Comparison of ENCODE assay signal across 8 cellular contexts in genomic region chr3:101725192-101725889, GRCh38. TPM values are rescaled to one million over a fixed set of nuclear protein-coding genes. Genes with fewer than 3 reads are reported as not detected.
DNase-seq lines count a peak whose midpoint lies in the region; ATAC-seq, FAIRE-seq and TF ChIP-seq lines count a peak whose summit lies in the region.

No MANE protein-coding gene starts in this region.

- TF ChIP-seq CTCF in A549 (IDR thresholded peaks at IDR 0.05) (no peak), foreskin keratinocyte (conservative IDR thresholded peaks at IDR 0.05) (no peak)

- peak in 1 of 2 experiments; percentile 8 for DNase-seq in A549 (ENCODE audit: low read depth in 1 of 2, low spot score in 1 of 2)
- DNase-seq in NT2/D1 (ENCODE audit: low read depth, low spot score), result no peak
- DNase-seq in activated effector memory CD4-positive, alpha-beta T cell treated with Interleukin-2 at 50 U/mL for 16 hours, result peak; percentile 13
- DNase-seq in foreskin keratinocyte, result no peak
- no peak for DNase-seq in occipital lobe (lab: John Stamatoyannopoulos, UW)

- H3K27me3 ChIP-seq in NT2/D1 (ENCODE audit: insufficient read depth, insufficient read length) (no peaks in the 10 kb centered on the region), foreskin keratinocyte (no peaks in the 10 kb centered on the region), neuron (ENCODE audit: insufficient read depth, low read length) (no peaks in the 10 kb centered on the region)

- no peaks in the 10 kb centered on the region for H3K9me3 ChIP-seq in A549
- no peaks in the 10 kb centered on the region for H3K9me3 ChIP-seq in NT2/D1 (ENCODE audit: insufficient read depth, low read length)
- no peaks in the 10 kb centered on the region for H3K9me3 ChIP-seq in neuron (ENCODE audit: low read length)

- peak overlapping the region; percentile 84 for H2AFZ ChIP-seq in neuron (ENCODE audit: low read depth, low read length)

- peak; percentile 22 to 59; a peak in 5 of 6 replicates for ATAC-seq in A549
- ATAC-seq in GM18511 (IDR thresholded peaks at IDR 0.05; ENCODE audit: unreplicated experiment), result peak; percentile 26
- peak; percentile 12 for ATAC-seq in HG03095 (IDR thresholded peaks at IDR 0.05; ENCODE audit: unreplicated experiment)
- ATAC-seq in foreskin keratinocyte, result peak; percentile 2

- peak overlapping the region; percentile 80 for H3K4me3 ChIP-seq in A549
- H3K4me3 ChIP-seq in NT2/D1 (ENCODE audit: insufficient read length, low read depth), result peak overlapping the region; percentile 87
- peak overlapping the region; percentile 96 for H3K4me3 ChIP-seq in neuron (ENCODE audit: low read length)

- TF ChIP-seq RAD21 in A549 (conservative IDR thresholded peaks at IDR 0.05 in 1 of 2, IDR thresholded peaks at IDR 0.05 in 1 of 2), result no peak

- POLR2A ChIA-PET in A549 (lab: Yijun Ruan, JAX), result interaction anchor here (0.5 to 1.6 kb wide), 6 partner anchors 39 to 1232 kb away, joined by 5 to 13 read pairs (median 5); partner anchors contain the start of genes NFKBIZ, NXPE3, PCNP and RPL24

- no peak for FAIRE-seq in A549 (lab: Jason Lieb, UNC)

- H3K4me1 ChIP-seq in A549 (peaks cover 7% of the 10 kb centered on the region), NT2/D1 (ENCODE audit: insufficient read depth, insufficient read length) (no peaks in the 10 kb centered on the region), foreskin keratinocyte (peaks cover 20% of the 10 kb centered on the region), neuron (ENCODE audit: insufficient read depth, low read length) (peaks cover 12% of the 10 kb centered on the region)

- TF ChIP-seq POLR2A in A549 (IDR thresholded peaks at IDR 0.05; ENCODE audit: low read length), result no peak

- TF ChIP-seq EP300 in A549 (IDR thresholded peaks at IDR 0.05), result no peak

- WGBS in A549 (ENCODE audit: missing lambda C conversion rate), result 5% methylated on average over 21 of the region's 21 CpGs

- CTCF ChIA-PET in A549 (lab: Yijun Ruan, JAX), result interaction anchor here (0.9 to 1.6 kb wide), 4 partner anchors 10 to 47 kb away, joined by 3 to 5 read pairs (median 4); no protein-coding TSS in a partner anchor

- H3K9ac ChIP-seq in NT2/D1 (ENCODE audit: insufficient read length, low read depth), result peak overlapping the region; percentile 83

- H3K36me3 ChIP-seq in NT2/D1 (ENCODE audit: insufficient read depth, insufficient read length, low read length) (peaks cover 27% of the 10 kb centered on the region), neuron (ENCODE audit: insufficient read depth, low read length) (peaks cover 30% of the 10 kb centered on the region)

- H3K27ac ChIP-seq in A549 (peak overlapping the region; percentile 78 to 90), foreskin keratinocyte (peak overlapping the region; percentile 43)

- peak overlapping the region; percentile 79 for H3K4me2 ChIP-seq in A549

TF ChIP-seq in A549, 52 proteins besides CTCF, POLR2A, EP300 and RAD21:
- TF ChIP-seq JUN (IDR thresholded peaks at IDR 0.05) (0 out of 5 replicates have a peak, but pooled peaks of 1 of the 2 experiments have one; percentile 3), SREBF2 (IDR thresholded peaks at IDR 0.05) (no peak), PHF8 (IDR thresholded peaks at IDR 0.05; ENCODE audit: borderline replicate concordance, low read depth) (peak; percentile 33; the same call in 1 of the 2 replicates), KDM1A (IDR thresholded peaks at IDR 0.05; ENCODE audit: low read depth) (no peak), CHD4 (IDR thresholded peaks at IDR 0.05; ENCODE audit: borderline replicate concordance) (no peak)

RNA-seq across cellular contexts. Expression of gene CEP97, which starts 0.9 kb away (rescaled TPM):
- 4.0 and 6.7 TPM in 2 replicates for polyA plus RNA-seq in A549 (2011; rRNA removed)
- polyA plus RNA-seq in A549 (2012; cell fraction: cytosol; rRNA removed), result 0.74 and 1.0 TPM in 2 replicates
- 1.0 and 2.2 TPM in 2 replicates for polyA plus RNA-seq in A549 (2012; cell fraction: nucleus; rRNA removed)
- polyA plus RNA-seq in A549 (2017; fragmentation: RNase III; extraction: RNeasy Plus Mini Kit Qiagen cat#74134 plus additional on column Dnase treatment), result 4.6 to 5.2 TPM (median 5.1 TPM) in 3 replicates
- 5.8 TPM in 2 replicates for polyA minus RNA-seq in A549 (2011; rRNA and poly(A)+ RNA removed)
- 11.1 and 12.0 TPM in 2 replicates for total RNA-seq in foreskin keratinocyte
- polyA plus RNA-seq in foreskin keratinocyte, result 1.0 and 1.4 TPM in 2 replicates
- 69.6 TPM for total RNA-seq in occipital lobe

RNA-seq across cellular contexts. Expression of gene RPL24, which starts 38.8 kb away (rescaled TPM):
- polyA plus RNA-seq in A549 (2011; rRNA removed) (1,426 and 1,646 TPM in 2 replicates), A549 (2017; fragmentation: RNase III; extraction: RNeasy Plus Mini Kit Qiagen cat#74134 plus additional on column Dnase treatment) (1,830 to 2,100 TPM (median 1,839 TPM) in 3 replicates), foreskin keratinocyte (1,671 and 1,692 TPM in 2 replicates)
- polyA plus RNA-seq in A549 (2012; cell fraction: cytosol; rRNA removed), result 1,239 and 1,439 TPM in 2 replicates
- 271 and 403 TPM in 2 replicates for polyA plus RNA-seq in A549 (2012; cell fraction: nucleus; rRNA removed)
- polyA minus RNA-seq in A549 (2011; rRNA and poly(A)+ RNA removed), result 291 and 481 TPM in 2 replicates
- total RNA-seq in foreskin keratinocyte (983 and 1,035 TPM in 2 replicates), occipital lobe (2,571 TPM)

RNA-seq across cellular contexts. Expression of gene ZBTB11, which starts 48.4 kb away (rescaled TPM):
- polyA plus RNA-seq in A549 (2011; rRNA removed) (18.8 and 24.3 TPM in 2 replicates), A549 (2017; fragmentation: RNase III; extraction: RNeasy Plus Mini Kit Qiagen cat#74134 plus additional on column Dnase treatment) (11.3 to 12.0 TPM (median 11.6 TPM) in 3 replicates), foreskin keratinocyte (3.3 and 3.7 TPM in 2 replicates)
- polyA plus RNA-seq in A549 (2012; cell fraction: cytosol; rRNA removed), result 3.5 and 3.9 TPM in 2 replicates
- 5.7 and 7.6 TPM in 2 replicates for polyA plus RNA-seq in A549 (2012; cell fraction: nucleus; rRNA removed)
- 12.2 and 13.3 TPM in 2 replicates for polyA minus RNA-seq in A549 (2011; rRNA and poly(A)+ RNA removed)
- total RNA-seq in foreskin keratinocyte (19.7 and 20.5 TPM in 2 replicates), occipital lobe (68.2 TPM)

RNA-seq across cellular contexts. Expression of gene NXPE3, which starts 53.7 kb away (rescaled TPM):
- polyA plus RNA-seq in A549 (2011; rRNA removed), result 49.5 and 52.5 TPM in 2 replicates
- polyA plus RNA-seq in A549 (2012; cell fraction: cytosol; rRNA removed), result 24.7 and 30.8 TPM in 2 replicates
- polyA plus RNA-seq in A549 (2012; cell fraction: nucleus; rRNA removed), result 20.0 and 21.6 TPM in 2 replicates
- 43.4 to 48.6 TPM (median 44.1 TPM) in 3 replicates for polyA plus RNA-seq in A549 (2017; fragmentation: RNase III; extraction: RNeasy Plus Mini Kit Qiagen cat#74134 plus additional on column Dnase treatment)
- polyA minus RNA-seq in A549 (2011; rRNA and poly(A)+ RNA removed), result 61.8 and 64.9 TPM in 2 replicates
- 14.9 and 16.8 TPM in 2 replicates for total RNA-seq in foreskin keratinocyte
- polyA plus RNA-seq in foreskin keratinocyte, result 7.6 and 7.8 TPM in 2 replicates
- 21.1 TPM for total RNA-seq in occipital lobe
